25 cellular contexts compared by ENCODE assay signal in the genomic region with DNA sequence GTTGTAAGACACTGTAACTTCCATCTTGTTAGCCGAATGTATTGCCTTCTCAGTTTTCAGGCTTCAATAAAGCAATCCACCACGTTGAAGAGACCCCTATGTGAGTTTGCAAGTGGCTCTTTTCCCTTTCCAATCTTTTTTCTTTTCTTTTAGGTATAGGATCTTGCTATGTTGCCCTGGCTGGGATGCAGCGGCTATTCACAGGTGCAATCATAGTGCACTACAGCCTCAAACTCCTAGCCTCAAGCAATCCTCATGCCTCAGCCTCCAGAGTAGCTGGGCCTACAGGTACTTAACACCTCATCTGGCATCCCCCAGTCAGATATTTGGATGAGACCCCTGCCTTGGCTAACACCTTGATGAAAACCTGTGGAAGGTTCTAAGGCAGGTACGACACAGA. TPM values are rescaled to one million over a fixed set of nuclear protein-coding genes. Genes with fewer than 3 reads are reported as not detected.
DNase-seq lines count a peak whose midpoint lies in the region; ATAC-seq, FAIRE-seq and TF ChIP-seq lines count a peak whose summit lies in the region.
"Had no signal": no experiment of that assay in that cellular context is flagged by ENCODE, and none has a peak within 500 bp of the region (broad histone marks: within the 10 kb centered on the region; RNA-seq: fewer than 3 reads in every experiment).

No MANE protein-coding gene starts in this region.

- no peak overlapping the region for H2AFZ ChIP-seq in K562 (ENCODE audit: low read depth, low read length)

- no peak for TF ChIP-seq POLR2A in K562 (conservative IDR thresholded peaks at IDR 0.05)

- H3K27ac Mint-ChIP-seq in nephron, result no peak overlapping the region
- H3K27ac Mint-ChIP-seq in activated CD8-positive, alpha-beta T cell treated with anti-CD3 and anti-CD28 coated beads for 36 hours, result no peak overlapping the region
- H3K27ac Mint-ChIP-seq: CD4-positive, alpha-beta T cell had no signal

- H3K36me3 Mint-ChIP-seq in nephron (ENCODE audit: low read depth), result no peaks in the 10 kb centered on the region
- no peaks in the 10 kb centered on the region for H3K36me3 Mint-ChIP-seq in activated CD8-positive, alpha-beta T cell treated with anti-CD3 and anti-CD28 coated beads for 36 hours (ENCODE audit: low read depth)
- H3K36me3 Mint-ChIP-seq: CD14-positive monocyte; CD8-positive, alpha-beta memory T cell had no signal

- H3K27me3 Mint-ChIP-seq in nephron (ENCODE audit: low read depth), result peaks cover 35% of the 10 kb centered on the region
- peaks cover 23% of the 10 kb centered on the region for H3K27me3 Mint-ChIP-seq in activated CD8-positive, alpha-beta T cell treated with anti-CD3 and anti-CD28 coated beads for 36 hours

- ATAC-seq in K562 (no peak), left colon (no peak)
- ATAC-seq in activated CD8-positive, alpha-beta T cell treated with anti-CD3 and anti-CD28 coated beads for 36 hours, result no peak
- ATAC-seq: A549, GM12878 had no signal

- no peaks in the 10 kb centered on the region for H3K79me2 ChIP-seq in K562 (ENCODE audit: control insufficient read depth, insufficient read depth, low read length)

- H3K4me3 ChIP-seq in HEK293 (ENCODE audit: low read depth, low read length) (no peak overlapping the region), K562 (no peak overlapping the region), MG63 (no peak overlapping the region)
- H3K4me3 ChIP-seq: A549; BLaER1 treated with 17β-estradiol and CSF1 and Interleukin-3, amounts not matched to agents 10 nM and 100 nM; GM12878; HAP-1 had no signal

- TF ChIP-seq RAD21 in K562 (CRISPR knock-in tag; conservative IDR thresholded peaks at IDR 0.05 in 1 of 2, IDR thresholded peaks at IDR 0.05 in 1 of 2), result no peak

- CTCF ChIA-PET in HEK293 (lab: Yijun Ruan, JAX), result no interaction called here
- CTCF ChIA-PET in K562 (lab: Yijun Ruan, JAX; ENCODE audit: low intra/inter-chr PET ratio), result no interaction called here
- CTCF ChIA-PET in activated CD8-positive, alpha-beta T cell treated with anti-CD3 and anti-CD28 coated beads for 36 hours (lab: Charles Lee), result no interaction called here

- POLR2A ChIA-PET in HEK293 (lab: Yijun Ruan, JAX), result no interaction called here
- POLR2A ChIA-PET in K562 (lab: Yijun Ruan, JAX), result no interaction called here
- POLR2A ChIA-PET in activated CD8-positive, alpha-beta T cell treated with anti-CD3 and anti-CD28 coated beads for 36 hours (lab: Charles Lee), result no interaction called here

- H3K4me3 Mint-ChIP-seq in nephron, result peak overlapping the region in 2 of 3 experiments; percentile 12 to 20
- no peak overlapping the region for H3K4me3 Mint-ChIP-seq in activated CD8-positive, alpha-beta T cell treated with anti-CD3 and anti-CD28 coated beads for 36 hours
- H3K4me3 Mint-ChIP-seq: CD4-positive, alpha-beta T cell had no signal

- TF ChIP-seq EP300 in K562 (IDR thresholded peaks at IDR 0.05; ENCODE audit: low read length), result no peak

- no peaks in the 10 kb centered on the region for H3K4me1 Mint-ChIP-seq in nephron
- peaks cover 10% of the 10 kb centered on the region for H3K4me1 Mint-ChIP-seq in activated CD8-positive, alpha-beta T cell treated with anti-CD3 and anti-CD28 coated beads for 36 hours (ENCODE audit: low read depth)

- H3K9me3 ChIP-seq in HEK293 (ENCODE audit: control insufficient read depth, insufficient read depth, low read depth, low read length), result no peaks in the 10 kb centered on the region
- H3K9me3 ChIP-seq in K562 (replicated peaks; ENCODE audit: control insufficient read depth, insufficient read depth, low read depth, low read length), result no peaks in the 10 kb centered on the region
- H3K9me3 ChIP-seq in MG63, result no peaks in the 10 kb centered on the region
- H3K9me3 ChIP-seq: A549, BE2C, HAP-1 had no signal

- H3K27ac ChIP-seq in HEK293 (ENCODE audit: extremely low read depth, low read depth, low read length), result no peak overlapping the region
- no peak overlapping the region for H3K27ac ChIP-seq in K562 (ENCODE audit: extremely low read depth, low read depth, low read length)
- H3K27ac ChIP-seq: A549; BLaER1 treated with 17β-estradiol and CSF1 and Interleukin-3, amounts not matched to agents 10 nM and 100 nM had no signal

- H4K20me1 ChIP-seq in K562 (replicated peaks; ENCODE audit: control insufficient read depth, insufficient read depth, low read length), result no peaks in the 10 kb centered on the region
- H4K20me1 ChIP-seq: BLaER1 treated with 17β-estradiol and CSF1 and Interleukin-3, amounts not matched to agents 10 nM and 100 nM had no signal

- no peaks in the 10 kb centered on the region for H3K9me1 ChIP-seq in K562 (ENCODE audit: control insufficient read depth, insufficient read depth, low read length)

- H3K27me3 ChIP-seq in K562 (ENCODE audit: control insufficient read depth in 2 of 2, insufficient read depth in 2 of 2, low read length in 2 of 2), result peaks cover 14 to 65% of the 10 kb centered on the region in 2 experiments; a peak in 4 of 5 replicates
- no peaks in the 10 kb centered on the region; the same call in none of the 2 replicates for H3K27me3 ChIP-seq in MG63
- H3K27me3 ChIP-seq: BE2C; BLaER1 treated with 17β-estradiol and CSF1 and Interleukin-3, amounts not matched to agents 10 nM and 100 nM had no signal

- intact Hi-C loops in K562 (cut with micrococcal nuclease), result no loop called here
- intact Hi-C loops in left colon (cut with DNase I, micrococcal nuclease), result no loop called here
- intact Hi-C loops in activated CD8-positive, alpha-beta T cell treated with anti-CD3 and anti-CD28 coated beads for 36 hours (cut with micrococcal nuclease), result no loop called here

- BruUV-seq in K562 (replicated peaks; lab: Mats Ljungman, UMichigan), result no TSS peak

- no peak for TF ChIP-seq CTCF in HEK293 (tag by site-specific recombination; IDR thresholded peaks at IDR 0.05)
- no peak for TF ChIP-seq CTCF in K562 (IDR thresholded peaks at IDR 0.05 in 2 of 3, conservative IDR thresholded peaks at IDR 0.05 in 1 of 3; ENCODE audit: insufficient read depth in 2 of 3, low read depth in 1 of 3, low read length in 3 of 3)
- no peak for TF ChIP-seq CTCF in nephron (IDR thresholded peaks at IDR 0.05; ENCODE audit: unreplicated experiment in 3 of 3)
- TF ChIP-seq CTCF in activated CD8-positive, alpha-beta T cell treated with anti-CD3 and anti-CD28 coated beads for 36 hours (IDR thresholded peaks at IDR 0.05), result no peak

- H3K9ac ChIP-seq in K562 (ENCODE audit: insufficient read depth in 1 of 2, low read depth in 2 of 2, low read length in 2 of 2), result no peak overlapping the region
- H3K9ac ChIP-seq: BLaER1 treated with 17β-estradiol and CSF1 and Interleukin-3, amounts not matched to agents 10 nM and 100 nM had no signal

- 0% methylated on average over 4 of the region's 4 CpGs for WGBS in K562 (ENCODE audit: insufficient coverage, low coverage, missing lambda C conversion rate)

- DNase-seq in K562 (ENCODE audit: extremely low read depth in 1 of 4, low spot score in 3 of 4) (no peak), left colon (no peak), MG63 (no peak)
- DNase-seq in activated CD8-positive, alpha-beta T cell treated with anti-CD3 and anti-CD28 coated beads for 36 hours, result no peak
- DNase-seq: 8988T; ACHN; AML-193; BE2C; CD4-positive, alpha-beta T cell; CD8-positive, alpha-beta memory T cell; DMS 273 treated with DMSO at 0.1 percent for 48 hours; DMS79; EL; GDM1; GOT3 had no signal

- H3K36me3 ChIP-seq in HEK293 (ENCODE audit: control insufficient read depth in 2 of 2, insufficient read depth in 1 of 2, low read length in 2 of 2) (no peaks in the 10 kb centered on the region), K562 (ENCODE audit: control insufficient read depth, insufficient read depth, low read length) (no peaks in the 10 kb centered on the region), MG63 (no peaks in the 10 kb centered on the region)
- H3K36me3 ChIP-seq: BE2C; BLaER1 treated with 17β-estradiol and CSF1 and Interleukin-3, amounts not matched to agents 10 nM and 100 nM; HAP-1 had no signal

- in situ Hi-C loops in K562 (cut with MboI), result no loop called here

- no peak for FAIRE-seq in K562 (lab: Jason Lieb, UNC)
- FAIRE-seq: A549, D721Med, GM12878, GM19239, H54 had no signal

- H3K4me1 ChIP-seq in HEK293 (ENCODE audit: control insufficient read depth, insufficient read depth, low read length) (no peaks in the 10 kb centered on the region), K562 (replicated peaks in 1 of 2; ENCODE audit: control insufficient read depth in 2 of 2, insufficient read depth in 2 of 2, low read length in 2 of 2) (peaks cover 0 to 10% of the 10 kb centered on the region in 2 experiments; a peak in 3 of 5 replicates)

- H3K9me3 Mint-ChIP-seq in nephron, result peaks cover 4% of the 10 kb centered on the region
- no peaks in the 10 kb centered on the region for H3K9me3 Mint-ChIP-seq in activated CD8-positive, alpha-beta T cell treated with anti-CD3 and anti-CD28 coated beads for 36 hours
- H3K9me3 Mint-ChIP-seq: CD4-positive, alpha-beta T cell had no signal

- H3K4me2 ChIP-seq in K562 (ENCODE audit: insufficient read depth, low read length), result no peak overlapping the region
- H3K4me2 ChIP-seq: A549; BLaER1 treated with 17β-estradiol and CSF1 and Interleukin-3, amounts not matched to agents 10 nM and 100 nM had no signal

RNA-seq across cellular contexts. Expression of a gene that starts 33.5 kb away (rescaled TPM):
- total RNA-seq in K562 (2011; cell fraction: chromatin; rRNA removed; ENCODE audit: low replicate concordance), result 7.0 and 21.1 TPM in 2 replicates
- total RNA-seq in K562 (2011; cell fraction: nucleolus; rRNA removed), result 19.5 and 24.3 TPM in 2 replicates
- total RNA-seq in K562 (2011; cell fraction: nucleoplasm; rRNA removed), result 12.9 and 14.3 TPM in 2 replicates
- total RNA-seq in K562 (2014; rRNA removed) (17.1 and 22.2 TPM in 2 replicates), K562 (2014; rRNA removed; fragmentation: Illumina TruSeq; extraction: Trizol) (5.9 and 6.8 TPM in 2 replicates), K562 (2015; rRNA removed; fragmentation: Illumina TruSeq; extraction: Trizol) (10.4 and 10.9 TPM in 2 replicates), K562 (2021) (18.8 and 19.0 TPM in 2 replicates), left colon (10 to 100 TPM; 10.9 to 11.2 TPM)
- polyA plus RNA-seq in K562 (2011; rRNA removed) (3.9 and 5.1 TPM in 2 replicates), K562 (2014; fragmentation: Illumina TruSeq; extraction: Trizol) (6.3 and 8.2 TPM in 2 replicates), K562 (2014; fragmentation: Nextera tagmentation; extraction: Ambion mirVana) (under 1 TPM; 0.08 to 0.11 TPM), K562 (2014; rRNA removed) (10.2 and 10.7 TPM in 2 replicates)
- polyA plus RNA-seq in K562 (2011; cell fraction: cytosol; rRNA removed), result 4.3 and 9.5 TPM in 2 replicates
- 4.8 and 7.1 TPM in 2 replicates for polyA plus RNA-seq in K562 (2011; cell fraction: nucleus; rRNA removed)
- polyA plus RNA-seq in K562 (2012), result 0.79 and 0.89 TPM in 2 replicates
- 7.0 and 7.7 TPM in 2 replicates for polyA minus RNA-seq in K562 (2011; rRNA and poly(A)+ RNA removed)
- polyA minus RNA-seq in K562 (2011; cell fraction: cytosol; rRNA and poly(A)+ RNA removed), result 10.6 and 11.6 TPM in 2 replicates
- 8.9 and 11.9 TPM in 2 replicates for polyA minus RNA-seq in K562 (2011; cell fraction: nucleus; rRNA and poly(A)+ RNA removed)
- 10 to 100 TPM; 11.4 TPM for total RNA-seq in activated CD8-positive, alpha-beta T cell treated with anti-CD3 and anti-CD28 coated beads for 36 hours
- 7.2 and 9.2 TPM in 2 replicates for total RNA-seq in MG63 (2014; rRNA removed; shearing (Covaris generic); ENCODE audit: low replicate concordance)

RNA-seq across cellular contexts. Expression of a gene that starts 34.4 kb away (rescaled TPM):
- 45.6 and 105 TPM in 2 replicates for total RNA-seq in K562 (2011; cell fraction: chromatin; rRNA removed; ENCODE audit: low replicate concordance)
- 61.4 and 62.6 TPM in 2 replicates for total RNA-seq in K562 (2011; cell fraction: nucleolus; rRNA removed)
- 50.8 and 52.2 TPM in 2 replicates for total RNA-seq in K562 (2011; cell fraction: nucleoplasm; rRNA removed)
- total RNA-seq in K562 (2014; rRNA removed), result 43.0 and 64.9 TPM in 2 replicates
- 12.7 and 16.0 TPM in 2 replicates for total RNA-seq in K562 (2014; rRNA removed; fragmentation: Illumina TruSeq; extraction: Trizol)
- 23.6 and 24.5 TPM in 2 replicates for total RNA-seq in K562 (2015; rRNA removed; fragmentation: Illumina TruSeq; extraction: Trizol)
- total RNA-seq in K562 (2021), result 60.0 and 66.7 TPM in 2 replicates
- polyA plus RNA-seq in K562 (2011; rRNA removed), result 5.4 and 7.1 TPM in 2 replicates
- 6.1 and 12.8 TPM in 2 replicates for polyA plus RNA-seq in K562 (2011; cell fraction: cytosol; rRNA removed)
- polyA plus RNA-seq in K562 (2011; cell fraction: nucleus; rRNA removed), result 9.6 and 23.4 TPM in 2 replicates
- 26.0 and 32.1 TPM in 2 replicates for polyA plus RNA-seq in K562 (2012)
- polyA plus RNA-seq in K562 (2014; fragmentation: Illumina TruSeq; extraction: Trizol), result 33.5 and 50.1 TPM in 2 replicates
- polyA plus RNA-seq in K562 (2014; fragmentation: Nextera tagmentation; extraction: Ambion mirVana), result 1 to 10 TPM in 1 of 2 experiments, under 1 TPM in 1; 0.90 to 1.1 TPM
- polyA plus RNA-seq in K562 (2014; rRNA removed), result 27.8 and 30.6 TPM in 2 replicates
- polyA minus RNA-seq in K562 (2011; rRNA and poly(A)+ RNA removed), result 4.6 and 8.5 TPM in 2 replicates
- polyA minus RNA-seq in K562 (2011; cell fraction: cytosol; rRNA and poly(A)+ RNA removed), result 17.6 and 18.5 TPM in 2 replicates
- polyA minus RNA-seq in K562 (2011; cell fraction: nucleus; rRNA and poly(A)+ RNA removed), result 17.1 and 24.1 TPM in 2 replicates
- total RNA-seq in left colon, result 10 to 100 TPM; 59.9 to 72.8 TPM
- 10 to 100 TPM; 60.4 to 64.0 TPM for total RNA-seq in activated CD8-positive, alpha-beta T cell treated with anti-CD3 and anti-CD28 coated beads for 36 hours
- total RNA-seq in MG63 (2014; rRNA removed; shearing (Covaris generic); ENCODE audit: low replicate concordance), result 16.1 and 17.0 TPM in 2 replicates
